ENCODE assay signal across 1 cellular context in genomic region chr6:167292301-167293087, GRCh38.
TF ChIP-seq lines count a peak whose summit lies in the region.

No MANE protein-coding gene starts in this region.

TF ChIP-seq in SK-N-SH treated with all-trans-retinoic acid at 6 μM for 48 hours, 23 proteins besides CTCF, POLR2A, EP300 and RAD21 (continued from another document):
- TF ChIP-seq TSHZ2 (CRISPR knock-in tag; IDR thresholded peaks at IDR 0.05): no peak
- no peak for TF ChIP-seq ESRRG (CRISPR knock-in tag; IDR thresholded peaks at IDR 0.05)
- TF ChIP-seq OSR1 (CRISPR knock-in tag; IDR thresholded peaks at IDR 0.05): no peak
- TF ChIP-seq ISL1 (CRISPR knock-in tag; IDR thresholded peaks at IDR 0.05): no peak
- no peak for TF ChIP-seq ZNF8 (CRISPR knock-in tag; IDR thresholded peaks at IDR 0.05)
